8 cellular contexts compared by ENCODE assay signal in genomic region chr2:26768759-26769500, GRCh38. TPM values are rescaled to one million over a fixed set of nuclear protein-coding genes. Genes with fewer than 3 reads are reported as not detected.
DNase-seq lines count a peak whose midpoint lies in the region; ATAC-seq and TF ChIP-seq lines count a peak whose summit lies in the region.

No MANE protein-coding gene starts in this region.

- H3K4me3 ChIP-seq in AG10803 (ENCODE audit: low read length) = no peak overlapping the region
- no peak overlapping the region for H3K4me3 ChIP-seq in uterus

- peak; percentile 58 for DNase-seq in AG10803 (ENCODE audit: low read depth)
- DNase-seq in MV-4-11 (lab: John Stamatoyannopoulos, UW) = peak; percentile 98
- DNase-seq in chondrocyte (ENCODE audit: low spot score) = no peak
- DNase-seq in mesenteric fat pad (ENCODE audit: low spot score) = peak; percentile 91
- DNase-seq in uterus = peak; percentile 57 to 64
- no peak for DNase-seq in putamen (ENCODE audit: low spot score)
- no peak for DNase-seq in activated T-cell treated with anti-CD3 and anti-CD28 coated beads, Interleukin-2, amount 50 U/mL, for 4 hours

- TF ChIP-seq POLR2A in uterus (IDR thresholded peaks at IDR 0.05) = no peak

- H3K9me3 ChIP-seq in uterus = no peaks in the 10 kb centered on the region

- no peaks in the 10 kb centered on the region for H3K27me3 Mint-ChIP-seq in chondrocyte (ENCODE audit: low read depth)
- H3K27me3 Mint-ChIP-seq in activated T-cell treated with anti-CD3 and anti-CD28 coated beads, Interleukin-2, amount 50 U/mL, for 4 hours (ENCODE audit: low read depth) = no peaks in the 10 kb centered on the region

- H3K9me3 Mint-ChIP-seq in chondrocyte (ENCODE audit: low read depth) = no peaks in the 10 kb centered on the region
- H3K9me3 Mint-ChIP-seq in activated T-cell treated with anti-CD3 and anti-CD28 coated beads, Interleukin-2, amount 50 U/mL, for 4 hours = no peaks in the 10 kb centered on the region

- no peaks in the 10 kb centered on the region for H3K27me3 ChIP-seq in uterus

- peaks cover 69% of the 10 kb centered on the region for H3K4me1 Mint-ChIP-seq in chondrocyte (ENCODE audit: low read depth)
- H3K4me1 Mint-ChIP-seq in activated T-cell treated with anti-CD3 and anti-CD28 coated beads, Interleukin-2, amount 50 U/mL, for 4 hours (ENCODE audit: low read depth) = peaks cover 56% of the 10 kb centered on the region

- no peaks in the 10 kb centered on the region for H3K36me3 ChIP-seq in uterus

- no peak overlapping the region for H3K4me3 Mint-ChIP-seq in chondrocyte (ENCODE audit: unreplicated experiment)
- no peak overlapping the region for H3K4me3 Mint-ChIP-seq in activated T-cell treated with anti-CD3 and anti-CD28 coated beads, Interleukin-2, amount 50 U/mL, for 4 hours

- no peak for ATAC-seq in HG03520 (IDR thresholded peaks at IDR 0.05; ENCODE audit: unreplicated experiment)
- no peak for ATAC-seq in activated T-cell treated with anti-CD3 and anti-CD28 coated beads, Interleukin-2, amount 50 U/mL, for 4 hours

- H3K4me1 ChIP-seq in uterus = peaks cover 14 to 35% of the 10 kb centered on the region in 2 donors

- intact Hi-C loops in uterus (cut with DNase I; ENCODE audit: low total_unique reads) = no loop called here

- TF ChIP-seq CTCF in AG10803 (conservative IDR thresholded peaks at IDR 0.05; ENCODE audit: low read length) = no peak
- TF ChIP-seq CTCF in chondrocyte (IDR thresholded peaks at IDR 0.05) = no peak
- TF ChIP-seq CTCF in uterus (IDR thresholded peaks at IDR 0.05) = no peak

- no peaks in the 10 kb centered on the region for H3K36me3 Mint-ChIP-seq in chondrocyte (ENCODE audit: low read depth)
- peaks cover 3% of the 10 kb centered on the region for H3K36me3 Mint-ChIP-seq in activated T-cell treated with anti-CD3 and anti-CD28 coated beads, Interleukin-2, amount 50 U/mL, for 4 hours (ENCODE audit: insufficient read depth)

- H3K27ac ChIP-seq in uterus = peak overlapping the region; percentile 63 to 93

- H3K27ac Mint-ChIP-seq in chondrocyte (ENCODE audit: unreplicated experiment) = peak overlapping the region; percentile 71

RNA-seq across cellular contexts. Expression of gene SLC35F6, which starts 4.8 kb away (rescaled TPM):
- 35.5 to 48.4 TPM (median 46.1 TPM) in 3 replicates for total RNA-seq in chondrocyte
- total RNA-seq in mesenteric fat pad = 65.5 TPM
- total RNA-seq in uterus = 10 to 100 TPM in 3 of 4 donors, 1 to 10 TPM in 1; 8.2 to 44.2 (median 18.5) TPM
- 10 to 100 TPM in 2 of 3 donors, 1 to 10 TPM in 1; 9.2 to 12.5 (median 11.6) TPM for total RNA-seq in activated T-cell treated with anti-CD3 and anti-CD28 coated beads, Interleukin-2, amount 50 U/mL, for 4 hours

RNA-seq across cellular contexts. Expression of gene CENPA, which starts 16.9 kb away (rescaled TPM):
- 2.6 to 6.2 TPM (median 4.6 TPM) in 3 replicates for total RNA-seq in chondrocyte
- 0.32 TPM for total RNA-seq in mesenteric fat pad
- 1 to 10 TPM in 1 of 4 donors, not detected in 3; 2.8 TPM for total RNA-seq in uterus
- 1 to 10 TPM in 1 of 3 donors, under 1 TPM in 2; 0.82 to 1.8 (median 0.82) TPM for total RNA-seq in activated T-cell treated with anti-CD3 and anti-CD28 coated beads, Interleukin-2, amount 50 U/mL, for 4 hours

Comparison
In these comparisons a context has a peak if more than half of its experiments do, and no peak if none do; other contexts are left out.
1. DNase-seq: peak in AG10803 (single experiment), MV-4-11 (single experiment), mesenteric fat pad (single experiment) and uterus (2 of 2); none in chondrocyte (single experiment), putamen (single experiment) and activated T-cell treated with anti-CD3 and anti-CD28 coated beads, Interleukin-2, amount 50 U/mL, for 4 hours (single experiment).